ENCODE assay signal across 1 cellular context in genomic region chr4:10461091-10461849, GRCh38.
A peak's percentile ranks its signal among the peaks of the same experiment; 100 is the strongest.
TF ChIP-seq lines count a peak whose summit lies in the region.

No MANE protein-coding gene starts in this region.

TF ChIP-seq in K562, 482 proteins besides CTCF, POLR2A, EP300 and RAD21 (continued from another document and continues in another):
- TF ChIP-seq ZBTB26 (CRISPR knock-in tag; IDR thresholded peaks at IDR 0.05) = no peak
- TF ChIP-seq ATF6 (CRISPR knock-in tag; IDR thresholded peaks at IDR 0.05) = no peak
- no peak for TF ChIP-seq ZFPM2 (CRISPR knock-in tag; IDR thresholded peaks at IDR 0.05)
- no peak for TF ChIP-seq POLR2H (tag; IDR thresholded peaks at IDR 0.05; ENCODE audit: low read depth)
- TF ChIP-seq DEAF1 (CRISPR knock-in tag; IDR thresholded peaks at IDR 0.05) = peak; percentile 23; the same call in 1 of the 2 replicates
- TF ChIP-seq ZBTB33 (CRISPR knock-in tag; IDR thresholded peaks at IDR 0.05) = peak; percentile 100
- TF ChIP-seq RB1 (IDR thresholded peaks at IDR 0.05; ENCODE audit: low read depth) = peak; percentile 82; the same call in 1 of the 2 replicates
- TF ChIP-seq SIX5 (IDR thresholded peaks at IDR 0.05; ENCODE audit: borderline replicate concordance in 1 of 2, insufficient read depth in 1 of 2, low read depth in 1 of 2, low read length in 2 of 2) = no peak
- no peak for TF ChIP-seq RHOXF2B (CRISPR knock-in tag; conservative IDR thresholded peaks at IDR 0.05)
- no peak for TF ChIP-seq SREBF1 (IDR thresholded peaks at IDR 0.05; ENCODE audit: borderline replicate concordance, low read depth, low read length)
- no peak for TF ChIP-seq MITF (IDR thresholded peaks at IDR 0.05)
- peak; percentile 91 for TF ChIP-seq FIP1L1 (IDR thresholded peaks at IDR 0.05; ENCODE audit: low read depth, low read length, poor library complexity, severe bottlenecking)
- TF ChIP-seq ZBTB43 (CRISPR knock-in tag; IDR thresholded peaks at IDR 0.05) = 0 out of 2 replicates have a peak, but pooled peaks have one; percentile 61
- TF ChIP-seq NR2C2 (CRISPR knock-in tag; IDR thresholded peaks at IDR 0.05) = peak; percentile 64; the same call in 1 of the 2 replicates
- no peak for TF ChIP-seq NR2C2 (tag; IDR thresholded peaks at IDR 0.05)
- no peak for TF ChIP-seq ELF1 (tag; IDR thresholded peaks at IDR 0.05)
- no peak for TF ChIP-seq ZNF146 (CRISPR knock-in tag; IDR thresholded peaks at IDR 0.05; ENCODE audit: unreplicated experiment)
- TF ChIP-seq HDAC1 (IDR thresholded peaks at IDR 0.05) = peak in 1 of 2 experiments; percentile 39; a peak in 1 of 4 replicates
- no peak for TF ChIP-seq SMAD3 (CRISPR knock-in tag; conservative IDR thresholded peaks at IDR 0.05)
- no peak for TF ChIP-seq ZNF655 (CRISPR knock-in tag; IDR thresholded peaks at IDR 0.05)
- 0 out of 2 replicates have a peak, but pooled peaks have one; percentile 33 for TF ChIP-seq ERF (CRISPR knock-in tag; IDR thresholded peaks at IDR 0.05)
- 0 out of 2 replicates have a peak, but pooled peaks have one; percentile 37 for TF ChIP-seq ZNF76 (CRISPR knock-in tag; IDR thresholded peaks at IDR 0.05; ENCODE audit: borderline replicate concordance)
- TF ChIP-seq YBX1 (IDR thresholded peaks at IDR 0.05) = no peak
- no peak for TF ChIP-seq JUN (IDR thresholded peaks at IDR 0.05; ENCODE audit: borderline replicate concordance, low read depth, low read length)
- TF ChIP-seq JUN (CRISPR knock-in tag; IDR thresholded peaks at IDR 0.05; ENCODE audit: borderline replicate concordance) = peak; percentile 58; the same call in 1 of the 2 replicates
- no peak for TF ChIP-seq THAP7 (CRISPR knock-in tag; IDR thresholded peaks at IDR 0.05)
- no peak for TF ChIP-seq ARID3B (CRISPR knock-in tag; IDR thresholded peaks at IDR 0.05; ENCODE audit: borderline replicate concordance)
- TF ChIP-seq L3MBTL2 (IDR thresholded peaks at IDR 0.05) = peak; percentile 91
- TF ChIP-seq SRSF9 (IDR thresholded peaks at IDR 0.05; ENCODE audit: borderline replicate concordance, low read depth, low read length) = no peak
- TF ChIP-seq REST (CRISPR knock-in tag; IDR thresholded peaks at IDR 0.05; ENCODE audit: low read depth) = no peak
- peak; percentile 59 for TF ChIP-seq CXXC5 (CRISPR knock-in tag; IDR thresholded peaks at IDR 0.05)
- TF ChIP-seq CCNT2 (IDR thresholded peaks at IDR 0.05; ENCODE audit: borderline replicate concordance, extremely low read depth, insufficient read length, low read depth, low read length) = peak; percentile 60
- TF ChIP-seq ID3 (CRISPR knock-in tag; IDR thresholded peaks at IDR 0.05) = no peak
- TF ChIP-seq ID3 (tag; IDR thresholded peaks at IDR 0.05) = 0 out of 2 replicates have a peak, but pooled peaks have one; percentile 16
- peak; percentile 45 for TF ChIP-seq TBP (optimal IDR thresholded peaks at IDR 0.05; ENCODE audit: low read depth, low read length)
- TF ChIP-seq ZNF232 (CRISPR knock-in tag; IDR thresholded peaks at IDR 0.05) = peak; percentile 96
- 0 out of 2 replicates have a peak, but pooled peaks have one; percentile 25 for TF ChIP-seq CC2D1A (IDR thresholded peaks at IDR 0.05)
- no peak for TF ChIP-seq CAMTA2 (CRISPR knock-in tag; conservative IDR thresholded peaks at IDR 0.05)
- TF ChIP-seq MBD2 (IDR thresholded peaks at IDR 0.05; ENCODE audit: borderline replicate concordance, low read depth) = no peak
